ENCODE assay signal across 6 cellular contexts in the genomic region with DNA sequence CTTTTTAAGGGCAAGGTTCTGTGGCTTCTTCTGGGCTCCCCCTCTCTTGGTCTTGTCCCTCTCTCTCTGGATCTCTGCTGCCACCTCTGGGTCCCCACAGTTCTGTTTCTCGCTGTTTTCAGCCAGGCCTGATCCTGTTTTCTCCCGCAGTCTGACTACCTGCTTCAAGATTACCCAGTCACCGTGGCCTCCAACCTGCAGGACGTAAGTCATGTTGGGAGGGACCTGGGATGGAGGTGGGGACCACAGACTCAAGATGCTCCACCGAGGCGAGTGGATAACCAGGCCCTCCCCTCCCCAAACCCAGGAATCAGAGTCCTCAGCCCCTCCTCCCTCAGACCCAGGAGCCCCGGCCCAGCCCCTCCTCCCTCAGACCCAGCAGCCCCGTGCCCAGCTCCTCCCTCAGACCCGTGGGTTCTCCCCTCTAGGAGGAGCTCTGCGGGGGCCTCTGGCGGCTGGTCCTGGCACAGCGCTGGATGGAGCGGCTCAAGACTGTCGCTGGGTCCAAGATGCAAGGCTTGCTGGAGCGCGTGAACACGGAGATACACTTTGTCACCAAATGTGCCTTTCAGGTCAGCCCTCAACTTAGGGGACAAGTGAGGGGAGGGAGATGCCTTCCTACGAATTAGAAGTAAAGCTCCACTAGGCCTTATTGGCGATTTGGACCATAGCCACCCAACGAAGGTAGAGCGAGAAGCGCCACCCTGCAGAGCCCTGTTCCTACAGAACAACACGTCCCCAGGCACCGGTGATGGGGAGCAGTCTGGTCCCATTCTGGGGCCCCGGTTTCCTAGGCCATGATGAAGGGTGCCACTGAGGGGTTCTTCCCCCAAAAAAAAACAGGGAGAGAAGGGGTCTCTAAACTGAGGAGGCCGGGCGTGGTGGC.
DNase-seq lines count a peak whose midpoint lies in the region; ATAC-seq and TF ChIP-seq lines count a peak whose summit lies in the region.

No MANE protein-coding gene starts in this region.

- no peaks in the 10 kb centered on the region for H3K9me3 Mint-ChIP-seq in activated naive CD4-positive, alpha-beta T cell treated with anti-CD3 and anti-CD28 coated beads, Interleukin-2, amount 50 U/mL, for 24 hours

- H3K36me3 Mint-ChIP-seq in activated naive CD4-positive, alpha-beta T cell treated with anti-CD3 and anti-CD28 coated beads, Interleukin-2, amount 50 U/mL, for 24 hours = peaks cover 3% of the 10 kb centered on the region

- peak overlapping the region; percentile 7 for H3K27ac ChIP-seq in muscle layer of colon (ENCODE audit: low read depth, low read length)

- no peak overlapping the region for H3K9ac ChIP-seq in muscle layer of colon (ENCODE audit: low read length)

- H3K4me3 ChIP-seq in AG09309 (ENCODE audit: control insufficient read depth, low read depth, low read length) = no peak overlapping the region
- H3K4me3 ChIP-seq in muscle layer of colon (ENCODE audit: low read depth in 1 of 2, low read length in 2 of 2) = no peak overlapping the region

- H3K27me3 ChIP-seq in muscle layer of colon (ENCODE audit: control insufficient read depth in 1 of 2, insufficient read depth in 2 of 2, low read length in 2 of 2) = no peaks in the 10 kb centered on the region

- H3K4me1 ChIP-seq in muscle layer of colon (ENCODE audit: insufficient read depth, low read length) = peaks cover 17% of the 10 kb centered on the region

- H3K4me3 Mint-ChIP-seq in activated naive CD4-positive, alpha-beta T cell treated with anti-CD3 and anti-CD28 coated beads, Interleukin-2, amount 50 U/mL, for 24 hours = peak overlapping the region; percentile 96

- peaks cover 47% of the 10 kb centered on the region for H3K4me1 Mint-ChIP-seq in activated naive CD4-positive, alpha-beta T cell treated with anti-CD3 and anti-CD28 coated beads, Interleukin-2, amount 50 U/mL, for 24 hours

- DNase-seq in AG09309 (ENCODE audit: low read depth) = no peak
- peak; percentile 69 for DNase-seq in NCI-H146 (lab: John Stamatoyannopoulos, UW)
- DNase-seq in cerebellar nuclear complex (lab: John Stamatoyannopoulos, UW) = no peak

- no peaks in the 10 kb centered on the region for H3K9me3 ChIP-seq in muscle layer of colon (ENCODE audit: low read length)

- no peaks in the 10 kb centered on the region for H3K27me3 Mint-ChIP-seq in activated naive CD4-positive, alpha-beta T cell treated with anti-CD3 and anti-CD28 coated beads, Interleukin-2, amount 50 U/mL, for 24 hours

- peak; percentile 59 for TF ChIP-seq CTCF in AG09309 (IDR thresholded peaks at IDR 0.05; ENCODE audit: control insufficient read depth, insufficient read depth, low read depth, low read length, missing control alignments)

- no peaks in the 10 kb centered on the region for H3K36me3 ChIP-seq in muscle layer of colon (ENCODE audit: insufficient read depth, low read length)

- peak overlapping the region; percentile 98 for H3K27ac Mint-ChIP-seq in activated naive CD4-positive, alpha-beta T cell treated with anti-CD3 and anti-CD28 coated beads, Interleukin-2, amount 50 U/mL, for 24 hours

- ATAC-seq in HG03354 (IDR thresholded peaks at IDR 0.05; ENCODE audit: poor library complexity, severe bottlenecking, unreplicated experiment) = no peak
